19 cellular contexts compared by ENCODE assay signal in genomic region chr5:144247131-144247530, GRCh38.
DNase-seq lines count a peak whose midpoint lies in the region; ATAC-seq and TF ChIP-seq lines count a peak whose summit lies in the region.
"Had no signal": no experiment of that assay in that cellular context is flagged by ENCODE, and none has a peak within 500 bp of the region (broad histone marks: within the 10 kb centered on the region; RNA-seq: fewer than 3 reads in every experiment).

No MANE protein-coding gene starts in this region.

- intact Hi-C loops in heart left ventricle (cut with DNase I): no loop called here
- intact Hi-C loops in heart right ventricle (cut with DNase I): no loop called here

- no peak for TF ChIP-seq POLR2A in heart left ventricle (IDR thresholded peaks at IDR 0.05)

- H2BK15ac ChIP-seq in mesendoderm (replicated peaks; ENCODE audit: low read depth): no peak overlapping the region

- H3K9me3 ChIP-seq in heart left ventricle: no peaks in the 10 kb centered on the region
- H3K9me3 ChIP-seq in heart right ventricle: no peaks in the 10 kb centered on the region
- H3K9me3 ChIP-seq: Caco-2 had no signal

- H2BK120ac ChIP-seq in mesendoderm (ENCODE audit: low read depth, low read length): no peak overlapping the region

- H3K4me1 ChIP-seq in mesendoderm (ENCODE audit: control insufficient read depth, low read depth, low read length) (no peaks in the 10 kb centered on the region), heart left ventricle (no peaks in the 10 kb centered on the region), heart right ventricle (no peaks in the 10 kb centered on the region)
- H3K4me1 ChIP-seq: Caco-2 had no signal

- no peak overlapping the region for H3K27ac ChIP-seq in mesendoderm (ENCODE audit: low read depth, low read length)
- H3K27ac ChIP-seq in heart left ventricle: no peak overlapping the region
- no peak overlapping the region for H3K27ac ChIP-seq in heart right ventricle
- H3K27ac ChIP-seq: SK-N-MC had no signal

- H3K4me2 ChIP-seq in mesendoderm (ENCODE audit: low read length): no peak overlapping the region

- no peaks in the 10 kb centered on the region for H3K27me3 ChIP-seq in mesendoderm (ENCODE audit: insufficient read depth, low read length, poor library complexity)
- H3K27me3 ChIP-seq in heart left ventricle: peaks cover 0 to 6% (median 0%) of the 10 kb centered on the region in 9 donors
- no peaks in the 10 kb centered on the region for H3K27me3 ChIP-seq in heart right ventricle

- TF ChIP-seq CTCF in heart left ventricle (IDR thresholded peaks at IDR 0.05) (no peak), heart right ventricle (IDR thresholded peaks at IDR 0.05) (no peak), GM13976 (IDR thresholded peaks at IDR 0.05; ENCODE audit: borderline replicate concordance, control extremely low read depth, extremely low read depth, insufficient read depth, missing control alignments) (no peak)

- H3K79me2 ChIP-seq in mesendoderm (ENCODE audit: control insufficient read depth, insufficient read depth, low read length): no peaks in the 10 kb centered on the region

- H3K79me1 ChIP-seq in mesendoderm (ENCODE audit: low read length): no peaks in the 10 kb centered on the region

- DNase-seq in EL: peak; percentile 61
- peak; percentile 18 for DNase-seq in M059J (ENCODE audit: low read depth)
- peak; percentile 7 for DNase-seq in SK-N-DZ (ENCODE audit: low spot score)
- peak; percentile 40 for DNase-seq in mesendoderm
- DNase-seq in heart left ventricle: no peak
- DNase-seq in heart right ventricle: no peak
- no peak for DNase-seq in GM13976 (ENCODE audit: low spot score)
- DNase-seq in anterior cingulate cortex (lab: John Stamatoyannopoulos, UW): no peak
- DNase-seq: activated CD4-positive, alpha-beta T cell treated with anti-CD3 and anti-CD28 coated beads for 4 hours; amniotic stem cell; Caco-2; caudate nucleus; naive thymus-derived CD8-positive, alpha-beta T cell; NCI-H187; NCI-H774; stimulated activated CD4-positive, alpha-beta T cell treated with anti-CD3 and anti-CD28 coated beads, Interleukin-2, amount 100 ng/mL, for 48 hours had no signal

- H3K4me3 ChIP-seq in mesendoderm (ENCODE audit: low read length) (no peak overlapping the region), heart left ventricle (no peak overlapping the region), heart right ventricle (no peak overlapping the region)
- H3K4me3 ChIP-seq: GM12878, SK-N-MC had no signal

- ATAC-seq in heart left ventricle: no peak
- ATAC-seq in heart right ventricle: no peak
- ATAC-seq: GM12878; naive thymus-derived CD8-positive, alpha-beta T cell; Panc1 had no signal

- no peaks in the 10 kb centered on the region for H3K36me3 ChIP-seq in mesendoderm (ENCODE audit: control insufficient read depth, insufficient read depth, low read length)
- no peaks in the 10 kb centered on the region for H3K36me3 ChIP-seq in heart left ventricle
- no peaks in the 10 kb centered on the region for H3K36me3 ChIP-seq in heart right ventricle

- H4K8ac ChIP-seq in mesendoderm (ENCODE audit: low read depth, low read length): no peak overlapping the region

- no peak overlapping the region for H2AK5ac ChIP-seq in mesendoderm (ENCODE audit: low read length)

- no peak overlapping the region for H2BK5ac ChIP-seq in mesendoderm (ENCODE audit: low read length)

- in situ Hi-C loops in GM13976 (cut with MboI; ENCODE audit: low sequenced_read_pairs, unreplicated experiment): no loop called here

- no peak overlapping the region for H3K23ac ChIP-seq in mesendoderm (ENCODE audit: low read length)

- no peak overlapping the region for H3K18ac ChIP-seq in mesendoderm (ENCODE audit: low read length)

- no peak overlapping the region for H3K56ac ChIP-seq in mesendoderm (ENCODE audit: low read length)

- no peak overlapping the region for H3K4ac ChIP-seq in mesendoderm (ENCODE audit: low read depth, low read length)

- H3K9ac ChIP-seq in mesendoderm (ENCODE audit: low read length): no peak overlapping the region

- H4K5ac ChIP-seq in mesendoderm (ENCODE audit: low read length): no peak overlapping the region

Comparison
In these comparisons a context has a peak if more than half of its experiments do, and no peak if none do; other contexts are left out.
1. DNase-seq: peak in EL (single experiment), M059J (single experiment), SK-N-DZ (single experiment) and mesendoderm (single experiment); none in heart left ventricle (0 of 5), heart right ventricle (0 of 2), GM13976 (single experiment) and anterior cingulate cortex (0 of 58).